Comparison of ENCODE assay signal across 8 cellular contexts in the genomic region with DNA sequence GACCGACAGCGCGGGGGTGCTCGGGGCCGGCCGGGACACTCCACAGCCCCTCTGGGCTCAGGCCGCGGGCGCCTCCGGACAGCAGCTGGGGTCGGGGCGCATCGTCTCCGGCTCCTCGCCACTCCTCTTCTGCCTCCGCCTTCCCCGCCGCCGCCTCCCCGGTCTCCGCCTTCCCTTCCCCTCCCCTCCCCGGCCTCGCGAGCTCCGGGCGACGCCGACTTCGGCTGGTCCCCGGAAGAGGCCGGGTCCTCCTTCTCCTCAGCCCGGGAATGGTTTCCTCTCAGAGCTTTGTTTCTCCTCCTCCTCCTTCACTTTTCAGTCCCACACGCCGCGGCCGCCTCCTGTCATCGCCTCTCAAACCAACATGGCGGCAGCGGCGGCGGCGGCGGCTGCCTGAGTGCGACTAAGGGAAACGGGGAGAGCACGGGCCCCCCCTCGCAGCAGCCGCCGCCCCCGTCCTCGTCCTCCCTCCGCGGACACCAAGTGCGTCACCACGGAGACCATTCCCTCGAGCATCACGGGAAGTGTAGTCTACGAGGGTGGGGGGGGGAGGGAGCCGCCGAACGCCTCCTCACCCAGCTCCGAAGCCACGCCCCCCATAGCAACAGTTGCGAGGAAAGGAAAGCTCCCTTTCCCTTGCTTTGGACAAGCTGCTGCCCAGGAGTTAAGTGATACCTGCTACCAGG. TPM values are rescaled to one million over a fixed set of nuclear protein-coding genes. Genes with fewer than 3 reads are reported as not detected.
DNase-seq lines count a peak whose midpoint lies in the region; ATAC-seq and TF ChIP-seq lines count a peak whose summit lies in the region.

Gene UBL3 (minus strand): TSS at position 405 of the 686 bp plus-strand sequence. CDS start 1,079 bp downstream, outside the sequence.

- no peaks in the 10 kb centered on the region for H3K27me3 Mint-ChIP-seq in activated T-helper 17 cell treated with anti-CD3 and anti-CD28 coated beads, Interleukin-2, amount 50 U/mL, for 72 hours
- no peaks in the 10 kb centered on the region for H3K27me3 Mint-ChIP-seq in naive thymus-derived CD4-positive, alpha-beta T cell
- H3K27me3 Mint-ChIP-seq in stimulated activated memory B cell treated with anti-CD40 and anti-IgM and Interleukin-4, amounts not matched to agents 10 μg/mL and 1 μg/mL and 100 μg/mL, for 72 hours = no peaks in the 10 kb centered on the region

- peak within 1 kb of the TSS; percentile 96 for H3K27ac ChIP-seq in RWPE1
- peak within 1 kb of the TSS; percentile 98 for H3K27ac ChIP-seq in naive thymus-derived CD4-positive, alpha-beta T cell (ENCODE audit: low read depth, low read length)

- ATAC-seq in activated T-helper 17 cell treated with anti-CD3 and anti-CD28 coated beads, Interleukin-2, amount 50 U/mL, for 72 hours (replicated peaks) = peak; percentile 89
- peak; percentile 97 for ATAC-seq in naive thymus-derived CD4-positive, alpha-beta T cell
- ATAC-seq in stimulated activated memory B cell treated with anti-CD40 and anti-IgM and Interleukin-4, amounts not matched to agents 10 μg/mL and 1 μg/mL and 100 μg/mL, for 72 hours = peak; percentile 98

- H3K4me1 ChIP-seq in naive thymus-derived CD4-positive, alpha-beta T cell (ENCODE audit: control insufficient read depth in 2 of 2, insufficient read depth in 2 of 2, low read length in 2 of 2) = peaks cover 5 to 13% of the 10 kb centered on the region in 2 donors

- POLR2A ChIA-PET in RWPE1 (lab: Yijun Ruan, JAX; ENCODE audit: low non-redundant PET) = interaction anchor here (0.6 to 1.1 kb wide), 7 partner anchors 8 to 1191 kb away, joined by 3 to 7 read pairs (median 4); partner anchors contain the start of gene POMP
- POLR2A ChIA-PET in naive thymus-derived CD4-positive, alpha-beta T cell (lab: Charles Lee) = interaction anchor here (0.6 to 5.4 kb wide), 21 partner anchors 8 to 766 kb away, joined by 3 to 64 read pairs (median 3); partner anchors contain the start of genes HMGB1 and USPL1

- intact Hi-C loops in naive thymus-derived CD4-positive, alpha-beta T cell (cut with micrococcal nuclease) = loop anchor here (1.0 to 5.0 kb wide), 17 partner anchors 52 to 1712 kb away; partner anchors contain the start of genes SLC7A1 (in 2 of the 2), USPL1 (in 2 of the 2), KATNAL1 (in 1 of the 2) and PAN3 (in 1 of the 2)

- H3K36me3 ChIP-seq in naive thymus-derived CD4-positive, alpha-beta T cell (ENCODE audit: control insufficient read depth in 2 of 3, insufficient read depth in 3 of 3, low read length in 3 of 3) = peaks cover 0 to 10% (median 0%) of the 10 kb centered on the region in 3 experiments

- TF ChIP-seq CTCF in RWPE1 (conservative IDR thresholded peaks at IDR 0.05; ENCODE audit: low read depth) (no peak), fibroblast of mammary gland (conservative IDR thresholded peaks at IDR 0.05; ENCODE audit: control insufficient read depth, insufficient read depth, low read depth, low read length) (no peak)

- H3K4me3 ChIP-seq in fibroblast of mammary gland (ENCODE audit: control insufficient read depth, low read depth, low read length) = peak within 1 kb of the TSS; percentile 89
- peak within 1 kb of the TSS; percentile 78 for H3K4me3 ChIP-seq in naive thymus-derived CD4-positive, alpha-beta T cell (ENCODE audit: low read length)

- CTCF ChIA-PET in RWPE1 (lab: Yijun Ruan, JAX) = interaction anchor here (0.6 to 4.4 kb wide), 5 partner anchors 74 to 1202 kb away, joined by 3 to 23 read pairs (median 3); no protein-coding TSS in a partner anchor
- CTCF ChIA-PET in naive thymus-derived CD4-positive, alpha-beta T cell (lab: Charles Lee) = interaction anchor here (0.8 to 2.8 kb wide), 5 partner anchors 74 to 612 kb away, joined by 3 to 29 read pairs (median 3); no protein-coding TSS in a partner anchor

- H3K9me3 Mint-ChIP-seq in activated T-helper 17 cell treated with anti-CD3 and anti-CD28 coated beads, Interleukin-2, amount 50 U/mL, for 72 hours = no peaks in the 10 kb centered on the region
- peaks cover 0 to 1% (median 0%) of the 10 kb centered on the region in 11 donors for H3K9me3 Mint-ChIP-seq in naive thymus-derived CD4-positive, alpha-beta T cell
- H3K9me3 Mint-ChIP-seq in stimulated activated memory B cell treated with anti-CD40 and anti-IgM and Interleukin-4, amounts not matched to agents 10 μg/mL and 1 μg/mL and 100 μg/mL, for 72 hours = no peaks in the 10 kb centered on the region

- H3K4me1 Mint-ChIP-seq in activated T-helper 17 cell treated with anti-CD3 and anti-CD28 coated beads, Interleukin-2, amount 50 U/mL, for 72 hours = peaks cover 16% of the 10 kb centered on the region
- H3K4me1 Mint-ChIP-seq in naive thymus-derived CD4-positive, alpha-beta T cell = peaks cover 10 to 42% (median 24%) of the 10 kb centered on the region in 7 donors
- H3K4me1 Mint-ChIP-seq in stimulated activated memory B cell treated with anti-CD40 and anti-IgM and Interleukin-4, amounts not matched to agents 10 μg/mL and 1 μg/mL and 100 μg/mL, for 72 hours = peaks cover 24% of the 10 kb centered on the region

- peak within 1 kb of the TSS; percentile 99 for H3K27ac Mint-ChIP-seq in activated T-helper 17 cell treated with anti-CD3 and anti-CD28 coated beads, Interleukin-2, amount 50 U/mL, for 72 hours
- peak within 1 kb of the TSS; percentile 91 to 100 (median 99) for H3K27ac Mint-ChIP-seq in naive thymus-derived CD4-positive, alpha-beta T cell
- peak within 1 kb of the TSS; percentile 96 for H3K27ac Mint-ChIP-seq in stimulated activated memory B cell treated with anti-CD40 and anti-IgM and Interleukin-4, amounts not matched to agents 10 μg/mL and 1 μg/mL and 100 μg/mL, for 72 hours

- no peaks in the 10 kb centered on the region for H3K27me3 ChIP-seq in naive thymus-derived CD4-positive, alpha-beta T cell (ENCODE audit: control insufficient read depth in 2 of 2, insufficient read depth in 2 of 2, low read length in 2 of 2)

- DNase-seq in EL (peak; percentile 96), H4 (ENCODE audit: low spot score) (peak; percentile 93), LoVo (ENCODE audit: low spot score) (peak; percentile 89), RWPE1 (ENCODE audit: low spot score) (peak; percentile 97), fibroblast of mammary gland (ENCODE audit: low read depth) (peak; percentile 95)
- DNase-seq in naive thymus-derived CD4-positive, alpha-beta T cell = peak; percentile 88 to 95 (median 92)

- peak within 1 kb of the TSS; percentile 97 for H3K4me3 Mint-ChIP-seq in activated T-helper 17 cell treated with anti-CD3 and anti-CD28 coated beads, Interleukin-2, amount 50 U/mL, for 72 hours
- H3K4me3 Mint-ChIP-seq in naive thymus-derived CD4-positive, alpha-beta T cell = peak within 1 kb of the TSS; percentile 91 to 99 (median 96)
- H3K4me3 Mint-ChIP-seq in stimulated activated memory B cell treated with anti-CD40 and anti-IgM and Interleukin-4, amounts not matched to agents 10 μg/mL and 1 μg/mL and 100 μg/mL, for 72 hours = peak within 1 kb of the TSS; percentile 94

- no peaks in the 10 kb centered on the region for H3K9me3 ChIP-seq in naive thymus-derived CD4-positive, alpha-beta T cell (ENCODE audit: control insufficient read depth in 2 of 3, low read length in 3 of 3)

- H3K36me3 Mint-ChIP-seq in activated T-helper 17 cell treated with anti-CD3 and anti-CD28 coated beads, Interleukin-2, amount 50 U/mL, for 72 hours (ENCODE audit: low read depth) = peaks cover 18% of the 10 kb centered on the region
- peaks cover 0 to 7% (median 0%) of the 10 kb centered on the region in 5 donors for H3K36me3 Mint-ChIP-seq in naive thymus-derived CD4-positive, alpha-beta T cell
- H3K36me3 Mint-ChIP-seq in stimulated activated memory B cell treated with anti-CD40 and anti-IgM and Interleukin-4, amounts not matched to agents 10 μg/mL and 1 μg/mL and 100 μg/mL, for 72 hours = no peaks in the 10 kb centered on the region

RNA-seq across cellular contexts. Expression of gene UBL3, which starts in this region (rescaled TPM):
- total RNA-seq in H4 (2014; rRNA removed; shearing (Covaris generic)) = 6.4 and 8.5 TPM in 2 replicates
- total RNA-seq in activated T-helper 17 cell treated with anti-CD3 and anti-CD28 coated beads, Interleukin-2, amount 50 U/mL, for 72 hours = 1 to 10 TPM; 8.4 to 9.4 TPM
- total RNA-seq in naive thymus-derived CD4-positive, alpha-beta T cell = 10 to 100 TPM; 12.7 to 34.5 (median 28.9) TPM
- polyA plus RNA-seq in naive thymus-derived CD4-positive, alpha-beta T cell = 10 to 100 TPM; 27.3 to 30.8 TPM

Comparison
In these comparisons a context has a peak if more than half of its experiments do, and no peak if none do; other contexts are left out.
1. Peak in every context shown above with its lines: DNase-seq, ATAC-seq, H3K4me3 ChIP-seq and H3K27ac ChIP-seq.